Comparison of ENCODE assay signal across 8 cellular contexts in the genomic region with DNA sequence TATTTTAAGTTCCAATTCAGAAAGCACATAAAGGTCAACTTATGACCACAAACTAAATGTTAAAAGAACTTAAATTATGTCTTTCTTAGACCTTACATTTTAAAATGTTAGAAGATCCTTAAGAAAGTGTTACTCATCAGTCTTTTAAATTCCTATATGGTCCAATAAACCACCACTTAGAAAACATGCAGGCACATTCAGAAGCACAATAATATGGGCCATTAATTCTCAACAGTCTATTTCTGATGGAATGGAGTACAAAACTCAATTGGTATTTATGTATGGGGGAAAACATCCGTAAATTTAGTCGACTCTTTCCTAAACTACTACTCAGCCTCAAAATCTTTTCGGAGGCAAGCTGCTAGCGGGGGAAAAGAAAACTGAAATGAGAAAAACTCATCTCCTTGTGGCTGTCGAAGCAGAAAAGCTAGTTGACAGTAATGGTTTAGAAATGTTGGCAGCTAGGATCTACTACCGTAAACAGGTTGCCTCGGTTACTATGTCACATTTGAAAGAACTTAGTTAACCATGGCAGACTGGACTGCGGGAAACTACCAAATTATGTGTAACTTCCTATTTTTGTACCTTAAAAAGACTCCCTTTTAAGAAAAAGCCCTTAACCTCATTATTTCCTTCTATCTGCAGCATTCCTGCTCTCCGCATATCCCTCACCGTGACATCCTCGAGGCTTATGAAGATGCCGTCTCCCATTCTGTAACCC. TPM values are rescaled to one million over a fixed set of nuclear protein-coding genes. Genes with fewer than 3 reads are reported as not detected.
A peak's percentile ranks its signal among the peaks of the same experiment; 100 is the strongest.
DNase-seq lines count a peak whose midpoint lies in the region; ATAC-seq and TF ChIP-seq lines count a peak whose summit lies in the region.

No MANE protein-coding gene starts in this region.

- peaks cover 14% of the 10 kb centered on the region for H3K4me1 ChIP-seq in CD8-positive, alpha-beta memory T cell (ENCODE audit: insufficient read depth, low read length)
- peaks cover 2% of the 10 kb centered on the region; the same call in 1 of the 2 replicates for H3K4me1 ChIP-seq in IMR-90 (ENCODE audit: control insufficient read depth, insufficient read depth, low read length)

- ATAC-seq in IMR-90 (ENCODE audit: low read depth) (no peak), HG03280 (IDR thresholded peaks at IDR 0.05; ENCODE audit: unreplicated experiment) (no peak), HG03135 (IDR thresholded peaks at IDR 0.05; ENCODE audit: unreplicated experiment) (no peak)

- peak overlapping the region; percentile 83; the same call in 1 of the 2 replicates for H4K91ac ChIP-seq in IMR-90 (ENCODE audit: insufficient read depth, low read depth, low read length)

- peak overlapping the region; percentile 95 for H2AK9ac ChIP-seq in IMR-90 (replicated peaks; ENCODE audit: low read depth, low read length, poor library complexity)

- DNase-seq in CD8-positive, alpha-beta memory T cell, result peak in 1 of 5 donors; percentile 26
- peak; percentile 52 for DNase-seq in IMR-90
- DNase-seq in activated CD4-positive, alpha-beta memory T cell treated with anti-CD3 and anti-CD28 coated beads for 36 hours, result no peak
- DNase-seq in germinal center (ENCODE audit: low spot score), result peak; percentile 13
- DNase-seq in renal cortical epithelial cell (ENCODE audit: low read depth), result peak; percentile 83
- DNase-seq in midbrain (lab: John Stamatoyannopoulos, UW), result no peak

- TF ChIP-seq RAD21 in IMR-90 (IDR thresholded peaks at IDR 0.05; ENCODE audit: low read length), result no peak

- peaks cover 0 to 28% (median 4%) of the 10 kb centered on the region in 3 donors for H3K36me3 Mint-ChIP-seq in CD8-positive, alpha-beta memory T cell
- H3K36me3 Mint-ChIP-seq in activated CD4-positive, alpha-beta memory T cell treated with anti-CD3 and anti-CD28 coated beads for 36 hours, result peaks cover 4% of the 10 kb centered on the region

- H2AFZ ChIP-seq in IMR-90 (replicated peaks; ENCODE audit: low read length, poor library complexity), result peak overlapping the region; percentile 94

- H2AK5ac ChIP-seq in IMR-90 (ENCODE audit: low read depth, low read length), result peak overlapping the region; percentile 73; the same call in 1 of the 2 replicates

- 0% methylated on average over 4 of the region's 12 CpGs; no CpG with 5 or more reads in 1 of the 2 experiments for WGBS in IMR-90 (ENCODE audit: extremely low coverage in 2 of 2, insufficient read length in 1 of 2), 2 experiments

- H3K4me1 Mint-ChIP-seq in CD8-positive, alpha-beta memory T cell, result peaks cover 44 to 52% (median 47%) of the 10 kb centered on the region in 3 donors
- peaks cover 51% of the 10 kb centered on the region for H3K4me1 Mint-ChIP-seq in activated CD4-positive, alpha-beta memory T cell treated with anti-CD3 and anti-CD28 coated beads for 36 hours (ENCODE audit: low read depth)

- H3K9me3 ChIP-seq in CD8-positive, alpha-beta memory T cell (ENCODE audit: low read length), result no peaks in the 10 kb centered on the region
- H3K9me3 ChIP-seq in IMR-90 (ENCODE audit: control insufficient read depth, insufficient read depth, low read length), result no peaks in the 10 kb centered on the region

- H4K5ac ChIP-seq in IMR-90 (ENCODE audit: low read depth, low read length), result peak overlapping the region; percentile 49; the same call in 1 of the 2 replicates

- no peak overlapping the region for H2BK20ac ChIP-seq in IMR-90 (ENCODE audit: low read depth, low read length)

- no peak for TF ChIP-seq POLR2A in IMR-90 (IDR thresholded peaks at IDR 0.05; ENCODE audit: low read depth, low read length)

- no peaks in the 10 kb centered on the region for H4K20me1 ChIP-seq in IMR-90 (ENCODE audit: insufficient read depth, low read length)

- dilution Hi-C loops in IMR-90 (cut with HindIII; ENCODE audit: low sequenced_read_pairs, unreplicated experiment), result no loop called here

- intact Hi-C loops in IMR-90 (cut with micrococcal nuclease), result loop anchor here (1.0 to 5.0 kb wide), 4 partner anchors 108 to 517 kb away; a partner anchor contains a TSS
- intact Hi-C loops in activated CD4-positive, alpha-beta memory T cell treated with anti-CD3 and anti-CD28 coated beads for 36 hours (cut with micrococcal nuclease), result loop anchor here (2.0 to 10.0 kb wide), 6 partner anchors 273 to 1521 kb away; a partner anchor contains a TSS

- H3K4me3 ChIP-seq in CD8-positive, alpha-beta memory T cell (ENCODE audit: low read length), result peak overlapping the region; percentile 90
- peak overlapping the region; percentile 70 for H3K4me3 ChIP-seq in IMR-90 (ENCODE audit: insufficient read depth, low read depth, low read length)

- no peak overlapping the region for H2BK15ac ChIP-seq in IMR-90 (ENCODE audit: low read depth, low read length)

- H4K8ac ChIP-seq in IMR-90 (ENCODE audit: low read depth in 2 of 2, low read length in 2 of 2), result peak overlapping the region; percentile 65 to 99

- peak overlapping the region; percentile 98 for H3K14ac ChIP-seq in IMR-90 (replicated peaks; ENCODE audit: low read depth, low read length)

- peak overlapping the region; percentile 93 for H3K9ac ChIP-seq in IMR-90 (ENCODE audit: low read depth, low read length)

- POLR2A ChIA-PET in CD8-positive, alpha-beta memory T cell (lab: Charles Lee), result interaction anchor here (1.7 to 2.7 kb wide), 3 partner anchors 111 to 401 kb away, joined by 5 to 23 read pairs (median 10); a partner anchor contains a TSS
- POLR2A ChIA-PET in IMR-90 (lab: Charles Lee; ENCODE audit: unreplicated experiment), result no interaction called here
- POLR2A ChIA-PET in activated CD4-positive, alpha-beta memory T cell treated with anti-CD3 and anti-CD28 coated beads for 36 hours (lab: Charles Lee), result interaction anchor here (0.6 to 1.5 kb wide), 4 partner anchors 90 to 402 kb away, joined by 3 to 9 read pairs (median 4); a partner anchor contains a TSS

- H3K27me3 ChIP-seq in CD8-positive, alpha-beta memory T cell (ENCODE audit: insufficient read depth, low read length, poor library complexity, severe bottlenecking), result no peaks in the 10 kb centered on the region
- H3K27me3 ChIP-seq in IMR-90 (ENCODE audit: control insufficient read depth, insufficient read depth, low read length), result no peaks in the 10 kb centered on the region

- H3K27me3 Mint-ChIP-seq in CD8-positive, alpha-beta memory T cell, result no peaks in the 10 kb centered on the region
- no peaks in the 10 kb centered on the region for H3K27me3 Mint-ChIP-seq in activated CD4-positive, alpha-beta memory T cell treated with anti-CD3 and anti-CD28 coated beads for 36 hours

- H3K27ac ChIP-seq in CD8-positive, alpha-beta memory T cell (ENCODE audit: low read depth, low read length), result peak overlapping the region; percentile 98
- H3K27ac ChIP-seq in IMR-90 (ENCODE audit: insufficient read depth, low read length), result peak overlapping the region; percentile 90

- H3K56ac ChIP-seq in IMR-90 (ENCODE audit: extremely low read depth, insufficient read depth, low read length), result peak overlapping the region; percentile 84

- in situ Hi-C loops in IMR-90 (cut with MboI; ENCODE audit: low sequenced_read_pairs), result loop anchor here (25.0 kb wide), 1 partner anchor 168 kb away; no protein-coding TSS in a partner anchor

- CTCF ChIA-PET in CD8-positive, alpha-beta memory T cell (lab: Charles Lee), result interaction anchor here (1.3 to 1.4 kb wide), 2 partner anchors 14 to 160 kb away, joined by 3 to 7 read pairs; no protein-coding TSS in a partner anchor
- CTCF ChIA-PET in IMR-90 (lab: Yijun Ruan, JAX), result interaction anchor here (0.6 kb wide), 1 partner anchor 15 kb away, joined by 4 read pairs; no protein-coding TSS in a partner anchor
- CTCF ChIA-PET in activated CD4-positive, alpha-beta memory T cell treated with anti-CD3 and anti-CD28 coated beads for 36 hours (lab: Charles Lee), result interaction anchor here (0.7 to 1.6 kb wide), 4 partner anchors 14 to 525 kb away, joined by 3 to 5 read pairs (median 4); a partner anchor contains a TSS

- H3K9me1 ChIP-seq in IMR-90 (ENCODE audit: insufficient read depth, low read length), result peaks cover 3% of the 10 kb centered on the region

- peak overlapping the region; percentile 93 to 100 (median 99) for H3K27ac Mint-ChIP-seq in CD8-positive, alpha-beta memory T cell
- peak overlapping the region; percentile 90 for H3K27ac Mint-ChIP-seq in activated CD4-positive, alpha-beta memory T cell treated with anti-CD3 and anti-CD28 coated beads for 36 hours

- peaks cover under 1% of the 10 kb centered on the region for H3K36me3 ChIP-seq in CD8-positive, alpha-beta memory T cell (ENCODE audit: insufficient read depth, low read length)
- H3K36me3 ChIP-seq in IMR-90 (ENCODE audit: control insufficient read depth, insufficient read depth, low read length), result peaks cover 3% of the 10 kb centered on the region; the same call in 1 of the 2 replicates

- BruUV-seq in IMR-90 (replicated peaks; lab: Mats Ljungman, UMichigan), result no TSS peak

- peak overlapping the region; percentile 96 to 99 (median 99) for H3K4me3 Mint-ChIP-seq in CD8-positive, alpha-beta memory T cell
- H3K4me3 Mint-ChIP-seq in activated CD4-positive, alpha-beta memory T cell treated with anti-CD3 and anti-CD28 coated beads for 36 hours, result peak overlapping the region; percentile 86

- peak overlapping the region; percentile 96 for H3K4ac ChIP-seq in IMR-90 (ENCODE audit: low read depth, low read length)

- peak overlapping the region; percentile 23; the same call in 1 of the 2 replicates for H2BK120ac ChIP-seq in IMR-90 (ENCODE audit: low read depth, low read length)

- H3K23ac ChIP-seq in IMR-90 (ENCODE audit: low read depth, low read length), result peak overlapping the region; percentile 92

- H2BK5ac ChIP-seq in IMR-90 (ENCODE audit: low read depth, low read length, poor library complexity, severe bottlenecking), result peak overlapping the region; percentile 85

- H3K9me3 Mint-ChIP-seq in CD8-positive, alpha-beta memory T cell, result no peaks in the 10 kb centered on the region
- no peaks in the 10 kb centered on the region for H3K9me3 Mint-ChIP-seq in activated CD4-positive, alpha-beta memory T cell treated with anti-CD3 and anti-CD28 coated beads for 36 hours

- H3K18ac ChIP-seq in IMR-90 (ENCODE audit: low read depth, low read length), result peak overlapping the region; percentile 7; the same call in 1 of the 2 replicates

- TF ChIP-seq CTCF in IMR-90 (conservative IDR thresholded peaks at IDR 0.05; ENCODE audit: low read depth, low read length), result no peak

- peaks cover 18 to 37% of the 10 kb centered on the region in 2 experiments for H3K79me1 ChIP-seq in IMR-90 (ENCODE audit: low read depth in 1 of 2, low read length in 2 of 2)

- peak overlapping the region; percentile 91 for H3K4me2 ChIP-seq in IMR-90 (ENCODE audit: low read depth, low read length)

RNA-seq across cellular contexts. Expression of a gene that starts 1.0 kb away (rescaled TPM):
- total RNA-seq in CD8-positive, alpha-beta memory T cell, result 10 to 100 TPM; 23.2 to 25.5 TPM
- polyA plus RNA-seq in CD8-positive, alpha-beta memory T cell, result 15.3 TPM
- total RNA-seq in IMR-90 (2012; rRNA removed) (21.9 and 25.3 TPM in 2 replicates), renal cortical epithelial cell (12.5 and 48.7 TPM in 2 replicates)
- 8.6 and 11.0 TPM in 2 replicates for polyA plus RNA-seq in IMR-90 (2012; rRNA removed)
- polyA plus RNA-seq in IMR-90 (2012; cell fraction: cytosol; rRNA removed), result 1.4 and 2.6 TPM in 2 replicates
- 1.0 and 8.2 TPM in 2 replicates for polyA plus RNA-seq in IMR-90 (2012; cell fraction: nucleus; rRNA removed; ENCODE audit: low replicate concordance)
- 10 to 100 TPM; 28.6 to 34.4 TPM for total RNA-seq in activated CD4-positive, alpha-beta memory T cell treated with anti-CD3 and anti-CD28 coated beads for 36 hours

RNA-seq across cellular contexts. Expression of a gene that starts 1.2 kb away (rescaled TPM):
- total RNA-seq in CD8-positive, alpha-beta memory T cell, result 1 to 10 TPM; 2.3 to 2.7 TPM
- polyA plus RNA-seq in CD8-positive, alpha-beta memory T cell, result 2.7 TPM
- 2.7 and 4.2 TPM in 2 replicates for total RNA-seq in IMR-90 (2012; rRNA removed)
- 0.80 and 0.82 TPM in 2 replicates for polyA plus RNA-seq in IMR-90 (2012; rRNA removed)
- 0.11 and 0.18 TPM in 2 replicates for polyA plus RNA-seq in IMR-90 (2012; cell fraction: cytosol; rRNA removed)
- polyA plus RNA-seq in IMR-90 (2012; cell fraction: nucleus; rRNA removed; ENCODE audit: low replicate concordance), result 0.14 and 2.0 TPM in 2 replicates
- total RNA-seq in activated CD4-positive, alpha-beta memory T cell treated with anti-CD3 and anti-CD28 coated beads for 36 hours, result 1 to 10 TPM; 2.3 to 3.0 TPM
- total RNA-seq in renal cortical epithelial cell, result 3.8 and 7.7 TPM in 2 replicates

Comparison
In these comparisons a context has a peak if more than half of its experiments do, and no peak if none do; other contexts are left out.
1. DNase-seq: peak in IMR-90 (single experiment), germinal center (single experiment) and renal cortical epithelial cell (single experiment); none in activated CD4-positive, alpha-beta memory T cell treated with anti-CD3 and anti-CD28 coated beads for 36 hours (single experiment) and midbrain (single experiment).